14 cellular contexts compared by ENCODE assay signal in the genomic region with DNA sequence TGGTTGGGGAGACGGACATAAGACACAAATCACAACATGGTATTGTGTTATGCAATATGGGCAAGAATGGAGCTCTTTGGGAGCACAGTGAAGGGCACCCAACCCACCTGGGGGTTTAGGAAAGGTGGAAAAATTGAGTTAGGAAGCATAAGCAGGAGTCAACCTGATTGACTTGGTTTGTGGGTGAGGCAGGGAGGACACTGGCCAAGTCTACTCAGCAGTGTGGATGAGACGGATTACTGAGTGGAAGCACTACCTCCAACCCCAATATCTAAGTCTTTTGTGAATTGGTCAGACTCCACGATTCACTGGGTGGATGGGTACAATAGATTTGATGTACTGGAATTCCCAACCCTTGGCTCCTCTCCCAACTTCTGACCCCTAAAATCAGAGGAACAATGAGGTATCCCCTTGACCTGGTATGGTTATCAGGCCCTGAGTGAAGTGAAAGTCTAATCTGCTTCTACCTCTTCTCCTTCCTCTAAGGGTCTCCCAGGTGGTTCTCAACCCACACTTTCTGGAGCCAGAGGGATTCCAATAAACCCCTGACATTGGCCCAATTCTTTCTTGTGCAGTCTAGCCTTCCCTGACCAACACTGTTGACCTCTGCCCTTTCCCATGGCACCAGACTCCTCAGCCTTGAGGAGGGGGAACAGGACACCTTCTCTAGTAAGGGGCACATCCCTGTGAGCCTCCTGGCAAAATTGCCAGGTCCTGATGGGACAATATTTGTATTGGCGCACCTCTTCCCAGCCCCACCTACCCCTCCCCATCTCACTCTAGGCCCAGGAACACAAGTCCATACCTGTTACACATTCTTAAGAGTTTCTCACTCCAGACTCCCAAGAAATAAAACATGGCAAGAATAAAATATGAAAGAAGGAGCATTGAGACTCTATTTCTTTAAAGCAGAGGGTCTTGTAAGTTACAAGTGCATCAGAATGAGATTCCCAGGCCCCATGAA. TPM values are rescaled to one million over a fixed set of nuclear protein-coding genes. Genes with fewer than 3 reads are reported as not detected.
DNase-seq lines count a peak whose midpoint lies in the region; ATAC-seq, FAIRE-seq and TF ChIP-seq lines count a peak whose summit lies in the region.
"Had no signal": no experiment of that assay in that cellular context is flagged by ENCODE, and none has a peak within 500 bp of the region (broad histone marks: within the 10 kb centered on the region; RNA-seq: fewer than 3 reads in every experiment).

No MANE protein-coding gene starts in this region.

- intact Hi-C loops in activated CD4-positive, alpha-beta T cell treated with anti-CD3 and anti-CD28 coated beads, Interleukin-2, amount 10 ng/mL, durations not matched to agents 24 days and 14 days (cut with micrococcal nuclease): no loop called here
- intact Hi-C loops in transverse colon (cut with DNase I; ENCODE audit: low total_unique reads): no loop called here
- intact Hi-C loops in sciatic nerve (cut with DNase I): no loop called here

- peaks cover 26% of the 10 kb centered on the region for H3K36me3 Mint-ChIP-seq in activated CD4-positive, alpha-beta T cell treated with anti-CD3 and anti-CD28 coated beads, Interleukin-2, amount 10 ng/mL, durations not matched to agents 24 days and 14 days (ENCODE audit: low read depth)
- peaks cover 22% of the 10 kb centered on the region for H3K36me3 Mint-ChIP-seq in WTC11

- WGBS in transverse colon (ENCODE audit: low coverage in 1 of 2), 2 donors: 80 to 100% methylated on average over 2 to 4 of the region's 4 CpGs

- no peak overlapping the region for H3K27ac Mint-ChIP-seq in activated CD4-positive, alpha-beta T cell treated with anti-CD3 and anti-CD28 coated beads, Interleukin-2, amount 10 ng/mL, durations not matched to agents 24 days and 14 days
- H3K27ac Mint-ChIP-seq in WTC11: no peak overlapping the region

- FAIRE-seq in GM19239 (lab: Jason Lieb, UNC): no peak
- FAIRE-seq: GM12878 had no signal

- CTCF ChIA-PET in WTC11 (lab: Charles Lee): interaction anchor here (0.6 kb wide), 1 partner anchor 33 kb away, joined by 4 read pairs; no protein-coding TSS in a partner anchor

- H3K36me3 ChIP-seq in transverse colon: no peaks in the 10 kb centered on the region
- peaks cover 26% of the 10 kb centered on the region for H3K36me3 ChIP-seq in MG63
- H3K36me3 ChIP-seq: HAP-1 had no signal

- no peak for TF ChIP-seq CTCF in WTC11 (IDR thresholded peaks at IDR 0.05)
- TF ChIP-seq CTCF in transverse colon (IDR thresholded peaks at IDR 0.05): no peak

- H3K27me3 ChIP-seq in transverse colon (no peaks in the 10 kb centered on the region), MG63 (0 out of 2 replicates have a peak, but pooled peaks cover 2% of the 10 kb centered on the region)
- H3K27me3 ChIP-seq: tibial nerve had no signal

- peak; percentile 0 for TF ChIP-seq POLR2A in transverse colon (IDR thresholded peaks at IDR 0.05)

- POLR2A ChIA-PET in WTC11 (lab: Charles Lee): interaction anchor here (0.9 kb wide), 1 partner anchor 15 kb away, joined by 3 read pairs; no protein-coding TSS in a partner anchor

- DNase-seq in activated CD4-positive, alpha-beta T cell treated with anti-CD3 and anti-CD28 coated beads, Interleukin-2, amount 50 U/mL, for 4 hours: peak; percentile 39 to 42
- no peak for DNase-seq in activated CD4-positive, alpha-beta T cell treated with anti-CD3 and anti-CD28 coated beads, Interleukin-2, amount 10 ng/mL, durations not matched to agents 24 days and 14 days
- no peak for DNase-seq in WTC11 (ENCODE audit: low spot score)
- peak; percentile 62 for DNase-seq in islet precursor cell
- DNase-seq in transverse colon: peak; percentile 31
- DNase-seq in sciatic nerve (ENCODE audit: low spot score): no peak
- no peak for DNase-seq in GM19239 (ENCODE audit: insufficient read length, low spot score)
- no peak for DNase-seq in MG63
- DNase-seq: activated CD4-positive, alpha-beta T cell treated with anti-CD3 and anti-CD28 coated beads for 48 hours; cerebellar nuclear complex had no signal

- no peaks in the 10 kb centered on the region for H3K9me3 Mint-ChIP-seq in activated CD4-positive, alpha-beta T cell treated with anti-CD3 and anti-CD28 coated beads, Interleukin-2, amount 10 ng/mL, durations not matched to agents 24 days and 14 days
- H3K9me3 Mint-ChIP-seq in WTC11: no peaks in the 10 kb centered on the region
- H3K9me3 Mint-ChIP-seq: IgD-negative memory B cell had no signal

- peak; percentile 5 for ATAC-seq in WTC11
- ATAC-seq in sciatic nerve: no peak
- ATAC-seq: GM12878 had no signal

- H3K27me3 Mint-ChIP-seq in activated CD4-positive, alpha-beta T cell treated with anti-CD3 and anti-CD28 coated beads, Interleukin-2, amount 10 ng/mL, durations not matched to agents 24 days and 14 days: peaks cover 29% of the 10 kb centered on the region
- H3K27me3 Mint-ChIP-seq in WTC11 (ENCODE audit: low read depth): peaks cover 37% of the 10 kb centered on the region

- H3K27ac ChIP-seq in transverse colon: no peak overlapping the region
- H3K27ac ChIP-seq: tibial nerve had no signal

- no peak for TF ChIP-seq EP300 in transverse colon (IDR thresholded peaks at IDR 0.05; ENCODE audit: low read depth)

- no peak overlapping the region for H3K4me3 ChIP-seq in transverse colon
- no peak overlapping the region for H3K4me3 ChIP-seq in MG63
- H3K4me3 ChIP-seq: GM12878, HAP-1, tibial nerve had no signal

- peaks cover 7 to 20% (median 16%) of the 10 kb centered on the region in 4 donors for H3K4me1 ChIP-seq in transverse colon
- H3K4me1 ChIP-seq: HAP-1 had no signal

- H3K4me3 Mint-ChIP-seq in activated CD4-positive, alpha-beta T cell treated with anti-CD3 and anti-CD28 coated beads, Interleukin-2, amount 10 ng/mL, durations not matched to agents 24 days and 14 days: no peak overlapping the region
- H3K4me3 Mint-ChIP-seq in WTC11: no peak overlapping the region

- peaks cover 26% of the 10 kb centered on the region for H3K4me1 Mint-ChIP-seq in activated CD4-positive, alpha-beta T cell treated with anti-CD3 and anti-CD28 coated beads, Interleukin-2, amount 10 ng/mL, durations not matched to agents 24 days and 14 days
- peaks cover 12% of the 10 kb centered on the region for H3K4me1 Mint-ChIP-seq in WTC11

- H3K9me3 ChIP-seq in transverse colon (no peaks in the 10 kb centered on the region), MG63 (no peaks in the 10 kb centered on the region; the same call in 1 of the 2 replicates)
- H3K9me3 ChIP-seq: HAP-1, tibial nerve had no signal

- in situ Hi-C loops in transverse colon (cut with MboI; ENCODE audit: low pct_ligation_motif_present in 1 of 4, low pct_unique_long_range_greater_than_20kb in 1 of 4, low sequenced_read_pairs in 3 of 4): no loop called here

TF ChIP-seq in WTC11, 78 proteins besides CTCF, POLR2A, EP300 and RAD21 (continues in another document):
- TF ChIP-seq ZNF317 (CRISPR knock-in tag; IDR thresholded peaks at IDR 0.05; ENCODE audit: borderline replicate concordance, low read depth): no peak
- TF ChIP-seq, protein P1, sequence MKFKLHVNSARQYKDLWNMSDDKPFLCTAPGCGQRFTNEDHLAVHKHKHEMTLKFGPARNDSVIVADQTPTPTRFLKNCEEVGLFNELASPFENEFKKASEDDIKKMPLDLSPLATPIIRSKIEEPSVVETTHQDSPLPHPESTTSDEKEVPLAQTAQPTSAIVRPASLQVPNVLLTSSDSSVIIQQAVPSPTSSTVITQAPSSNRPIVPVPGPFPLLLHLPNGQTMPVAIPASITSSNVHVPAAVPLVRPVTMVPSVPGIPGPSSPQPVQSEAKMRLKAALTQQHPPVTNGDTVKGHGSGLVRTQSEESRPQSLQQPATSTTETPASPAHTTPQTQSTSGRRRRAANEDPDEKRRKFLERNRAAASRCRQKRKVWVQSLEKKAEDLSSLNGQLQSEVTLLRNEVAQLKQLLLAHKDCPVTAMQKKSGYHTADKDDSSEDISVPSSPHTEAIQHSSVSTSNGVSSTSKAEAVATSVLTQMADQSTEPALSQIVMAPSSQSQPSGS (CRISPR knock-in tag; IDR thresholded peaks at IDR 0.05; ENCODE audit: borderline replicate concordance, low read depth): no peak
- TF ChIP-seq, protein P2, sequence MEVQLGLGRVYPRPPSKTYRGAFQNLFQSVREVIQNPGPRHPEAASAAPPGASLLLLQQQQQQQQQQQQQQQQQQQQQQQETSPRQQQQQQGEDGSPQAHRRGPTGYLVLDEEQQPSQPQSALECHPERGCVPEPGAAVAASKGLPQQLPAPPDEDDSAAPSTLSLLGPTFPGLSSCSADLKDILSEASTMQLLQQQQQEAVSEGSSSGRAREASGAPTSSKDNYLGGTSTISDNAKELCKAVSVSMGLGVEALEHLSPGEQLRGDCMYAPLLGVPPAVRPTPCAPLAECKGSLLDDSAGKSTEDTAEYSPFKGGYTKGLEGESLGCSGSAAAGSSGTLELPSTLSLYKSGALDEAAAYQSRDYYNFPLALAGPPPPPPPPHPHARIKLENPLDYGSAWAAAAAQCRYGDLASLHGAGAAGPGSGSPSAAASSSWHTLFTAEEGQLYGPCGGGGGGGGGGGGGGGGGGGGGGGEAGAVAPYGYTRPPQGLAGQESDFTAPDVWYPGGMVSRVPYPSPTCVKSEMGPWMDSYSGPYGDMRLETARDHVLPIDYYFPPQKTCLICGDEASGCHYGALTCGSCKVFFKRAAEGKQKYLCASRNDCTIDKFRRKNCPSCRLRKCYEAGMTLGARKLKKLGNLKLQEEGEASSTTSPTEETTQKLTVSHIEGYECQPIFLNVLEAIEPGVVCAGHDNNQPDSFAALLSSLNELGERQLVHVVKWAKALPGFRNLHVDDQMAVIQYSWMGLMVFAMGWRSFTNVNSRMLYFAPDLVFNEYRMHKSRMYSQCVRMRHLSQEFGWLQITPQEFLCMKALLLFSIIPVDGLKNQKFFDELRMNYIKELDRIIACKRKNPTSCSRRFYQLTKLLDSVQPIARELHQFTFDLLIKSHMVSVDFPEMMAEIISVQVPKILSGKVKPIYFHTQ (CRISPR knock-in tag; IDR thresholded peaks at IDR 0.05): peak; percentile 91
- peak; percentile 1 for TF ChIP-seq NFATC4 (CRISPR knock-in tag; IDR thresholded peaks at IDR 0.05)
- TF ChIP-seq, protein P3, sequence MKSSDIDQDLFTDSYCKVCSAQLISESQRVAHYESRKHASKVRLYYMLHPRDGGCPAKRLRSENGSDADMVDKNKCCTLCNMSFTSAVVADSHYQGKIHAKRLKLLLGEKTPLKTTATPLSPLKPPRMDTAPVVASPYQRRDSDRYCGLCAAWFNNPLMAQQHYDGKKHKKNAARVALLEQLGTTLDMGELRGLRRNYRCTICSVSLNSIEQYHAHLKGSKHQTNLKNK (CRISPR knock-in tag; IDR thresholded peaks at IDR 0.05): no peak

RNA-seq across cellular contexts. Expression of a gene that starts 5.3 kb away (rescaled TPM):
- total RNA-seq in activated CD4-positive, alpha-beta T cell treated with anti-CD3 and anti-CD28 coated beads, Interleukin-2, amount 10 ng/mL, durations not matched to agents 24 days and 14 days: 53.4 and 54.6 TPM in 2 replicates
- total RNA-seq in WTC11 (2021) (15.7 to 30.0 TPM (median 28.5 TPM) in 3 replicates), transverse colon (10 to 100 TPM; 56.0 to 69.9 (median 65.0) TPM), sciatic nerve (137 TPM)
- total RNA-seq in MG63 (2014; rRNA removed; shearing (Covaris generic); ENCODE audit: low replicate concordance): 1.2 TPM in 1 of 2 replicates, not detected in the other

RNA-seq across cellular contexts. Expression of a gene that starts 31.7 kb away (rescaled TPM):
- total RNA-seq in activated CD4-positive, alpha-beta T cell treated with anti-CD3 and anti-CD28 coated beads, Interleukin-2, amount 10 ng/mL, durations not matched to agents 24 days and 14 days: 3.5 and 4.6 TPM in 2 replicates
- 47.7 to 51.1 TPM (median 50.9 TPM) in 3 replicates for total RNA-seq in WTC11 (2021)
- 1 to 10 TPM; 2.9 to 6.4 (median 4.8) TPM for total RNA-seq in transverse colon
- total RNA-seq in sciatic nerve: 5.3 TPM
- total RNA-seq in MG63 (2014; rRNA removed; shearing (Covaris generic); ENCODE audit: low replicate concordance): 1.4 and 1.8 TPM in 2 replicates

Comparison
In these comparisons a context has a peak if more than half of its experiments do, and no peak if none do; other contexts are left out.
1. DNase-seq: peak in activated CD4-positive, alpha-beta T cell treated with anti-CD3 and anti-CD28 coated beads, Interleukin-2, amount 50 U/mL, for 4 hours (2 of 2), islet precursor cell (single experiment) and transverse colon (single experiment); none in activated CD4-positive, alpha-beta T cell treated with anti-CD3 and anti-CD28 coated beads, Interleukin-2, amount 10 ng/mL, durations not matched to agents 24 days and 14 days (single experiment), WTC11 (single experiment), sciatic nerve (single experiment), GM19239 (single experiment) and MG63 (single experiment).